12 cellular contexts compared by ENCODE assay signal in the genomic region with DNA sequence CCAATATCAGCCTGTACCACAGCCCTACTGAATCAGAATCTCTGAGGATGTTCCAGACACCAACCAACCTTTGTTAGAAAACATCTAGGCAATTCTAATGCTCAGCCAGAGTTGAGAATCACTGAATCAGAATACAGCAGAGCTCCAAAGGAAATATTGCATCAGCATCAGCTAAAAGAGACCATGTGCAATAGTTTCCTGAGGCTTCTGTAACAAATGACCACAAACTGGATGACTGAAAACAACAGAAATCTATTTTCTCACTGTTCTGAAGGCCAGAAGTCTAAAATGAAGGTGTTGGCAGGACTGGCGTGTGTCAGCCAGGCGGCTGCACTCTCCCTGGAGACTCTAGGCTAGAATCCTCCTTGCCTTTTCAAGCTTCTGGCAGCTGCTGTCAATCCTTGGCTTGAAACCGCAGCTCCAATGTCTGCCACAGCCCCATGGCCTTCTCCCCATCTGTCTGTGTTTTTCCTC. TPM values are rescaled to one million over a fixed set of nuclear protein-coding genes. Genes with fewer than 3 reads are reported as not detected.
DNase-seq lines count a peak whose midpoint lies in the region; ATAC-seq and TF ChIP-seq lines count a peak whose summit lies in the region.
"Had no signal": no experiment of that assay in that cellular context is flagged by ENCODE, and none has a peak within 500 bp of the region (broad histone marks: within the 10 kb centered on the region; RNA-seq: fewer than 3 reads in every experiment).

No MANE protein-coding gene starts in this region.

- no peak overlapping the region for H3K27ac Mint-ChIP-seq in progenitor cell of endocrine pancreas
- H3K27ac Mint-ChIP-seq: activated naive CD8-positive, alpha-beta T cell; CD4-positive, alpha-beta T cell had no signal

- no peaks in the 10 kb centered on the region for H3K9me3 ChIP-seq in heart right ventricle
- H3K9me3 ChIP-seq in vagina = no peaks in the 10 kb centered on the region

- TF ChIP-seq POLR2A in vagina (IDR thresholded peaks at IDR 0.05) = no peak

- H3K4me1 Mint-ChIP-seq in progenitor cell of endocrine pancreas (ENCODE audit: low read depth) = no peaks in the 10 kb centered on the region

- WGBS in heart right ventricle, 2 donors = 45 to 48% methylated on average over 3 of the region's 3 CpGs

- peak; percentile 35 for DNase-seq in AG09309 (ENCODE audit: low read depth)
- peak; percentile 29 for DNase-seq in HT1080 (ENCODE audit: low read depth)
- peak; percentile 17 for DNase-seq in UCSD-AML1 (lab: John Stamatoyannopoulos, UW; ENCODE audit: unreplicated experiment)
- peak in 1 of 2 donors; percentile 16 for DNase-seq in heart right ventricle
- DNase-seq in vagina (ENCODE audit: extremely low spot score in 2 of 2) = no peak
- DNase-seq in omental fat pad (ENCODE audit: low spot score) = no peak
- no peak for DNase-seq in COLO668 (lab: John Stamatoyannopoulos, UW; ENCODE audit: unreplicated experiment)
- DNase-seq in progenitor cell of endocrine pancreas (ENCODE audit: low spot score, unreplicated experiment) = no peak
- DNase-seq: CD4-positive, alpha-beta T cell; NCI-H526 had no signal

- H3K27me3 ChIP-seq in heart right ventricle (peaks cover 0 to 4% (median 0%) of the 10 kb centered on the region in 7 donors), vagina (no peaks in the 10 kb centered on the region)

- H3K36me3 Mint-ChIP-seq in progenitor cell of endocrine pancreas (ENCODE audit: insufficient read depth) = no peaks in the 10 kb centered on the region
- H3K36me3 Mint-ChIP-seq: activated naive CD8-positive, alpha-beta T cell had no signal

- H3K4me1 ChIP-seq in heart right ventricle = peaks cover 0 to 12% (median 0%) of the 10 kb centered on the region in 9 donors
- no peaks in the 10 kb centered on the region for H3K4me1 ChIP-seq in vagina

- intact Hi-C loops in heart right ventricle (cut with DNase I) = no loop called here
- intact Hi-C loops in vagina (cut with DNase I) = no loop called here

- no peak overlapping the region for H3K4me3 Mint-ChIP-seq in progenitor cell of endocrine pancreas (ENCODE audit: low read depth)
- H3K4me3 Mint-ChIP-seq: activated naive CD8-positive, alpha-beta T cell; CD4-positive, alpha-beta T cell had no signal

- H3K9me3 Mint-ChIP-seq in progenitor cell of endocrine pancreas (ENCODE audit: low read depth) = no peaks in the 10 kb centered on the region
- H3K9me3 Mint-ChIP-seq: CD4-positive, alpha-beta T cell had no signal

- no peak for TF ChIP-seq CTCF in AG09309 (IDR thresholded peaks at IDR 0.05; ENCODE audit: control insufficient read depth, insufficient read depth, low read depth, low read length, missing control alignments)
- no peak for TF ChIP-seq CTCF in heart right ventricle (IDR thresholded peaks at IDR 0.05)
- no peak for TF ChIP-seq CTCF in vagina (IDR thresholded peaks at IDR 0.05)
- TF ChIP-seq CTCF in omental fat pad (IDR thresholded peaks at IDR 0.05) = no peak
- no peak for TF ChIP-seq CTCF in progenitor cell of endocrine pancreas (IDR thresholded peaks at IDR 0.05; ENCODE audit: unreplicated experiment)

- H3K4me3 ChIP-seq in AG09309 (ENCODE audit: control insufficient read depth, low read depth, low read length) (no peak overlapping the region), heart right ventricle (no peak overlapping the region), vagina (no peak overlapping the region)

- ATAC-seq in heart right ventricle = peak in 7 of 8 donors; percentile 28 to 73 (median 55)
- no peak for ATAC-seq in omental fat pad (ENCODE audit: low FRiP score)

- peak overlapping the region in 2 of 10 donors; percentile 15 to 35 for H3K27ac ChIP-seq in heart right ventricle
- no peak overlapping the region for H3K27ac ChIP-seq in vagina

- H3K27me3 Mint-ChIP-seq in progenitor cell of endocrine pancreas = peaks cover 3% of the 10 kb centered on the region
- H3K27me3 Mint-ChIP-seq: activated naive CD8-positive, alpha-beta T cell had no signal

- H3K36me3 ChIP-seq in heart right ventricle (no peaks in the 10 kb centered on the region), vagina (no peaks in the 10 kb centered on the region)

RNA-seq across cellular contexts. Expression of a gene that starts 1.2 kb away (rescaled TPM):
- 2.2 and 3.2 TPM in 2 replicates for total RNA-seq in HT1080 (2014; rRNA removed; shearing (Covaris generic))
- 1.6 and 3.4 TPM in 2 replicates for polyA plus RNA-seq in HT1080 (2015; cell fraction: cytosol; rRNA removed)
- polyA plus RNA-seq in HT1080 (2015; cell fraction: nucleus; rRNA removed) = 7.1 and 8.5 TPM in 2 replicates
- total RNA-seq in heart right ventricle (under 1 TPM in 9 of 10 donors, not detected in 1; 0.15 to 0.47 (median 0.27) TPM), vagina (not detected), omental fat pad (1 to 10 TPM in 2 of 4 donors, under 1 TPM in 1, not detected in 1; 0.60 to 1.5 (median 1.0) TPM), progenitor cell of endocrine pancreas (0.20 TPM in 1 of 2 replicates, not detected in the other)
- under 1 TPM; 0.01 to 0.22 TPM for polyA plus RNA-seq in heart right ventricle
- total RNA-seq: fibroblast of villous mesenchyme had no signal

Comparison
In these comparisons a context has a peak if more than half of its experiments do, and no peak if none do; other contexts are left out.
1. DNase-seq: peak in AG09309 (single experiment), HT1080 (single experiment) and UCSD-AML1 (single experiment); none in vagina (0 of 2), omental fat pad (single experiment), COLO668 (single experiment) and progenitor cell of endocrine pancreas (single experiment).